10 cellular contexts compared by ENCODE assay signal in the genomic region with DNA sequence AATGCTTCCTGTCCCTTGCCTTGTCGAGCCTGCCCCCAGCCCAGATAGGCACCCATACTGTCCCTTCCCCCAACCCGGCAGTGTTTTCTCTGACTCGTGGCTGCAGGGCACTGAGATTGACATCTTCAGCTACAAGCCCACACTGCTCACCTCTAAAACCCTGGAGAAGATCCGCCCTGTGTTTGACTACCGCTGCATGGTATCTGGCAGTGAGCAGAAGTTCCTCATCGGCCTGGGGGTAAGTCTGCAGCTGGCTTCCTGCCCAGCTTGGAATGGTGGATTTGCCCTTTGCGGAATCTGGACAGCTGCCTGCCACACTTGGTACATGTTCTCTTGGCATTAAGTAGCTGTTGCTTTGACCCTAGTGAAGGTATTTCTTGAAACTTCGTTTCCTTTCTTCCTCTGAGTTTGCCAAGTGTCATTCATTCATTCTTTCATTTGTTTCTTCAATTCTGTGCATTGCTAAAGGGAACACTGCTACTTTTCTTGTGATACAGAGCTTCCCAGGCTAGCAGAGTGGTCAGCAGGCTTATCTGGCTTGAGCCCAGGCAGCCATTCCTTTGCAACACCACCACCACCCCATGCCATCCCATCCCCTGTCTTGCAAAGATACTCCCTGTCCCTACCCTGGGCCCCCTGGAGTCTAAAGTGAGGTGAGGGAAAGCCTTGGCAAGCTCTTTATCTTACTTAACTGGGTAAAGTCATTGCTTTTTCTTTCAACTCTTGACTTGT. TPM values are rescaled to one million over a fixed set of nuclear protein-coding genes. Genes with fewer than 3 reads are reported as not detected.
DNase-seq lines count a peak whose midpoint lies in the region; ATAC-seq lines count a peak whose summit lies in the region.
"Had no signal": no experiment of that assay in that cellular context is flagged by ENCODE, and none has a peak within 500 bp of the region (broad histone marks: within the 10 kb centered on the region; RNA-seq: fewer than 3 reads in every experiment).

No MANE protein-coding gene starts in this region.

- DNase-seq in NCI-H2081 (lab: John Stamatoyannopoulos, UW): peak; percentile 23 to 37
- no peak for DNase-seq in NCI-H2081 treated with DMSO at 0.1 percent for 48 hours (lab: John Stamatoyannopoulos, UW)
- peak; percentile 37 for DNase-seq in amniotic stem cell (lab: John Stamatoyannopoulos, UW)
- DNase-seq in cardiac septum (ENCODE audit: low spot score): peak; percentile 80
- DNase-seq: GDM1; stimulated activated CD8-positive, alpha-beta memory T cell treated with anti-CD3 and anti-CD28 coated beads, Interleukin-4, amount 100 ng/mL, for 48 hours had no signal

- peak overlapping the region; percentile 46 for H3K27ac ChIP-seq in stomach smooth muscle (ENCODE audit: low read length)

- intact Hi-C loops in cardiac septum (cut with DNase I): loop anchor here (5.0 kb wide), 1 partner anchor 41 kb away; the partner anchor contains the start of gene CMTR1

- peaks cover 46 to 55% of the 10 kb centered on the region in 2 donors for H3K36me3 ChIP-seq in stomach smooth muscle (ENCODE audit: control insufficient read depth in 2 of 2, insufficient read depth in 2 of 2, low read length in 2 of 2)

- H3K4me1 ChIP-seq in stomach smooth muscle (ENCODE audit: control insufficient read depth, insufficient read depth, low read length): peaks cover 12% of the 10 kb centered on the region

- no peak overlapping the region for H3K4me3 ChIP-seq in stomach smooth muscle (ENCODE audit: low read length in 2 of 2)

- H3K9me3 ChIP-seq in stomach smooth muscle (ENCODE audit: control insufficient read depth in 2 of 2, low read length in 2 of 2): no peaks in the 10 kb centered on the region

- no peaks in the 10 kb centered on the region for H3K27me3 ChIP-seq in stomach smooth muscle (ENCODE audit: control insufficient read depth in 1 of 2, insufficient read depth in 2 of 2, low read length in 2 of 2)

- H3K9ac ChIP-seq in stomach smooth muscle (ENCODE audit: low read length in 2 of 2): no peak overlapping the region

- ATAC-seq in GM21381 (IDR thresholded peaks at IDR 0.05; ENCODE audit: unreplicated experiment) (no peak), HG03521 (IDR thresholded peaks at IDR 0.05; ENCODE audit: unreplicated experiment) (no peak), HG03354 (IDR thresholded peaks at IDR 0.05; ENCODE audit: poor library complexity, severe bottlenecking, unreplicated experiment) (no peak)

RNA-seq across cellular contexts. Expression of gene CCDC167, which starts 26.2 kb away (rescaled TPM):
- total RNA-seq in cardiac septum: 28.0 TPM

RNA-seq across cellular contexts. Expression of gene CMTR1, which starts 40.5 kb away (rescaled TPM):
- 30.4 TPM for total RNA-seq in cardiac septum
